20 cellular contexts compared by ENCODE assay signal in the genomic region with DNA sequence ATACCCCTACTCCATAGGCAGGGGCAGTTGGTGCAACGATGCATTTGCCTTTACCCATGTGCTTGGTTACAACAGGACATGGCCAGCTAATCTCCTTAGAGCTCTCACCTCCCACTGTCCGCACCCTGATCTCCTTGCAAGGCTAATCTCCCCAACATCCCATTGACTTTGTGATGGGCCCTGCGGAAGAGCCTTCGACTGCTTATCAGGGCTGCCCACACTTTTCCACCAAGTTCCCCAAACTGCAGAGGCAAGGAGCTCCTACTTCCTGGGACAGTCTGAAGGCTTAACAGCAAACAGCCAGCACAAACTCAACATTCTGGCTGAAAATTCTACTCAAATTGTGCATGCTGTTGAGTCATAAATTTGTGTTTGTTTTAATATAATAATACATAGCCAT.
"Had no signal": no experiment of that assay in that cellular context is flagged by ENCODE, and none has a peak within 500 bp of the region (broad histone marks: within the 10 kb centered on the region; RNA-seq: fewer than 3 reads in every experiment).

No MANE protein-coding gene starts in this region.

- ATAC-seq: Panc1, PC-3, T-cell had no signal

- DNase-seq: KBM-7, MV-4-11, NCI-H1048, NCI-H1105, NCI-H1417, NCI-H1436 treated with DMSO at 0.1 percent for 48 hours, NCI-H1694, NCI-H187 treated with DMSO at 0.1 percent for 48 hours, NCI-H2029 treated with DMSO at 0.1 percent for 48 hours, NCI-H2171 treated with DMSO at 0.1 percent for 48 hours, NCI-H345, NCI-H446 treated with DMSO at 0.1 percent for 48 hours, NCI-H510A treated with DMSO at 0.1 percent for 48 hours, NCI-H526, PC-3, SHP77, SK-N-SH, SW 1271, T-cell had no signal
